ENCODE assay signal across 9 cellular contexts in the genomic region with DNA sequence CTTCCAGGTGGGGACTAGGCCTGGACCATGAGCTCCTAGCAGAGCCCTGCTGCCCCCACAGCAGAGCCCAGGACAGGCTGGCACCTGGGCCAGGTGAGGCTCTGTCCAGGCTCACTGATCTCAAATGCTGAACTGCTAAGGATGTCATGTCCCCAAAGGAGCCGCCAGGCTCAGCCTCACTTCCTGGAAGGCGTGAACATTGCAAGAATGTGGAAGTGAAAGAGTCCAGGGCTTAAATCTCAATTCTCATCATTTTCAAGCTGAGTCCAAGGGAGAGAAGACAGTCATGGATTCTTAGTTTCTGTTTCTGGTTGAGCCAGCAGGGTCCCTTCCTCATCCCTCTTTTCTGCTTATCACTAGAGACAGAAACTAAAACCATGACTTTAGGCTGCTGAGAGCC. TPM values are rescaled to one million over a fixed set of nuclear protein-coding genes. Genes with fewer than 3 reads are reported as not detected.
DNase-seq lines count a peak whose midpoint lies in the region; ATAC-seq, FAIRE-seq and TF ChIP-seq lines count a peak whose summit lies in the region.
"Had no signal": no experiment of that assay in that cellular context is flagged by ENCODE, and none has a peak within 500 bp of the region (broad histone marks: within the 10 kb centered on the region; RNA-seq: fewer than 3 reads in every experiment).

No MANE protein-coding gene starts in this region.

- H3K4me1 ChIP-seq in neural progenitor cell (peaks cover 13% of the 10 kb centered on the region), uterus (peaks cover 0 to 13% of the 10 kb centered on the region in 2 donors)

- no peak for FAIRE-seq in H54 (lab: Jason Lieb, UNC)

- peak overlapping the region; percentile 22 for H3K27ac Mint-ChIP-seq in activated CD8-positive, alpha-beta T cell treated with anti-CD3 and anti-CD28 coated beads for 36 hours
- no peak overlapping the region for H3K27ac Mint-ChIP-seq in neural progenitor cell

- H3K27me3 ChIP-seq in neural progenitor cell (peaks cover 61% of the 10 kb centered on the region), uterus (no peaks in the 10 kb centered on the region)

- H3K4me1 Mint-ChIP-seq in activated CD8-positive, alpha-beta T cell treated with anti-CD3 and anti-CD28 coated beads for 36 hours (ENCODE audit: low read depth) = peaks cover 23% of the 10 kb centered on the region
- H3K4me1 Mint-ChIP-seq in neural progenitor cell = peaks cover 9% of the 10 kb centered on the region

- intact Hi-C loops in activated CD8-positive, alpha-beta T cell treated with anti-CD3 and anti-CD28 coated beads for 36 hours (cut with micrococcal nuclease) = no loop called here
- intact Hi-C loops in uterus (cut with DNase I; ENCODE audit: low total_unique reads) = no loop called here

- H3K79me2 ChIP-seq in neural progenitor cell (ENCODE audit: low read depth) = no peaks in the 10 kb centered on the region

- POLR2A ChIA-PET in activated CD8-positive, alpha-beta T cell treated with anti-CD3 and anti-CD28 coated beads for 36 hours (lab: Charles Lee) = no interaction called here

- peak overlapping the region; percentile 9 for H3K4me3 Mint-ChIP-seq in activated CD8-positive, alpha-beta T cell treated with anti-CD3 and anti-CD28 coated beads for 36 hours
- peak overlapping the region; percentile 43 for H3K4me3 Mint-ChIP-seq in neural progenitor cell

- ATAC-seq in GM18498 (IDR thresholded peaks at IDR 0.05; ENCODE audit: unreplicated experiment) (peak; percentile 67), HG02981 (IDR thresholded peaks at IDR 0.05; ENCODE audit: unreplicated experiment) (peak; percentile 65)
- ATAC-seq in activated CD8-positive, alpha-beta T cell treated with anti-CD3 and anti-CD28 coated beads for 36 hours = peak; percentile 60

- H4K20me1 ChIP-seq in neural progenitor cell (ENCODE audit: low read depth) = no peaks in the 10 kb centered on the region

- no peak for TF ChIP-seq CTCF in activated CD8-positive, alpha-beta T cell treated with anti-CD3 and anti-CD28 coated beads for 36 hours (IDR thresholded peaks at IDR 0.05)
- TF ChIP-seq CTCF in neural progenitor cell (IDR thresholded peaks at IDR 0.05) = no peak
- TF ChIP-seq CTCF in uterus (IDR thresholded peaks at IDR 0.05) = no peak

- H3K9me3 ChIP-seq in neural progenitor cell (ENCODE audit: low read depth) (no peaks in the 10 kb centered on the region), uterus (no peaks in the 10 kb centered on the region)

- H3K9me3 Mint-ChIP-seq in activated CD8-positive, alpha-beta T cell treated with anti-CD3 and anti-CD28 coated beads for 36 hours = no peaks in the 10 kb centered on the region
- no peaks in the 10 kb centered on the region for H3K9me3 Mint-ChIP-seq in neural progenitor cell

- CTCF ChIA-PET in activated CD8-positive, alpha-beta T cell treated with anti-CD3 and anti-CD28 coated beads for 36 hours (lab: Charles Lee) = no interaction called here

- H3K9ac ChIP-seq in neural progenitor cell = no peak overlapping the region

- no peak overlapping the region for H3K4me3 ChIP-seq in neural progenitor cell
- no peak overlapping the region for H3K4me3 ChIP-seq in uterus

- H3K36me3 Mint-ChIP-seq in activated CD8-positive, alpha-beta T cell treated with anti-CD3 and anti-CD28 coated beads for 36 hours (ENCODE audit: low read depth) = no peaks in the 10 kb centered on the region
- no peaks in the 10 kb centered on the region for H3K36me3 Mint-ChIP-seq in neural progenitor cell

- no peak overlapping the region for H2AFZ ChIP-seq in neural progenitor cell (replicated peaks)

- H3F3A ChIP-seq in neural progenitor cell (ENCODE audit: low read depth) = no peaks in the 10 kb centered on the region

- H3K27me3 Mint-ChIP-seq in activated CD8-positive, alpha-beta T cell treated with anti-CD3 and anti-CD28 coated beads for 36 hours = peaks cover 4% of the 10 kb centered on the region
- H3K27me3 Mint-ChIP-seq in neural progenitor cell (ENCODE audit: insufficient read depth, low read depth) = peaks cover 26% of the 10 kb centered on the region

- DNase-seq in activated CD8-positive, alpha-beta T cell treated with anti-CD3 and anti-CD28 coated beads for 36 hours = peak; percentile 49
- no peak for DNase-seq in neural progenitor cell (ENCODE audit: low spot score)
- no peak for DNase-seq in uterus
- no peak for DNase-seq in DMS53 (lab: John Stamatoyannopoulos, UW)
- no peak for DNase-seq in dedifferentiated amniotic fluid mesenchymal stem cell (ENCODE audit: extremely low spot score)
- DNase-seq in H54 (ENCODE audit: insufficient read length, low spot score) = no peak

- no peak for TF ChIP-seq POLR2A in uterus (IDR thresholded peaks at IDR 0.05)
- no peak for TF ChIP-seq POLR2A in H54 (IDR thresholded peaks at IDR 0.05; ENCODE audit: low read depth, low read length)

- no peak overlapping the region for H3K4me2 ChIP-seq in neural progenitor cell

- no peaks in the 10 kb centered on the region for H3K36me3 ChIP-seq in neural progenitor cell
- no peaks in the 10 kb centered on the region for H3K36me3 ChIP-seq in uterus

- H3K27ac ChIP-seq in neural progenitor cell (no peak overlapping the region), uterus (no peak overlapping the region)

RNA-seq across cellular contexts. Expression of a gene that starts 5.0 kb away (rescaled TPM):
- total RNA-seq in activated CD8-positive, alpha-beta T cell treated with anti-CD3 and anti-CD28 coated beads for 36 hours = 1 to 10 TPM; 2.7 to 3.4 TPM
- total RNA-seq in neural progenitor cell (ENCODE audit: low replicate concordance) = 2.2 TPM in 1 of 2 replicates, not detected in the other
- 1 to 10 TPM in 3 of 4 donors, not detected in 1; 1.0 to 1.6 (median 1.5) TPM for total RNA-seq in uterus
- total RNA-seq: RPMI7951 had no signal

RNA-seq across cellular contexts. Expression of a gene that starts 36.3 kb away (rescaled TPM):
- 1 to 10 TPM; 2.1 to 2.2 TPM for total RNA-seq in activated CD8-positive, alpha-beta T cell treated with anti-CD3 and anti-CD28 coated beads for 36 hours
- total RNA-seq in neural progenitor cell (ENCODE audit: low replicate concordance) (0.19 TPM in 1 of 2 replicates, not detected in the other), uterus (1 to 10 TPM in 2 of 4 donors, not detected in 2; 1.7 to 1.8 TPM)

RNA-seq across cellular contexts. Expression of a gene that starts 36.4 kb away (rescaled TPM):
- 1 to 10 TPM; 3.1 to 4.9 TPM for total RNA-seq in activated CD8-positive, alpha-beta T cell treated with anti-CD3 and anti-CD28 coated beads for 36 hours
- total RNA-seq in neural progenitor cell (ENCODE audit: low replicate concordance) (0.19 TPM in 1 of 2 replicates, not detected in the other), uterus (1 to 10 TPM in 2 of 4 donors, not detected in 2; 2.5 to 3.3 TPM)
